ENCODE assay signal across 12 cellular contexts in the genomic region with DNA sequence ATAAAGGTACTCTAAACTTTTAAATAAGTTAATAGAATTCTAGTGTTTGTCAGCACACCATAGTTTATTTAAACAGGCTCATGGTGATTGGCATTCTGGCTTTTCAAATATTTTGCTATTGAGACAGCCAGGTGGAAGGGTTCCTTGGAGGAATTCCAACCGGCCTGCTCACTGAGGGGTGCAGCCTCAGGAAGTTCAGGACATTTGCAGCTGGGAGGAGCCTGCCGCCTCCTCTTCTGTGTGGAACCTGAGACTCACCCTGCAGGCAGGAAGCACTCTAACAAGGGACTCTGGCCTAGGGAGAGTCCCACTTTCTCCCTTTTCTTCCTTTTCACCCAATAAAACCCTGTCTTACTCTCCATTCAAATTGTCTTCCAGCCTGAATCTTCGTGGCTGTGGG.
DNase-seq lines count a peak whose midpoint lies in the region; TF ChIP-seq lines count a peak whose summit lies in the region.
"Had no signal": no experiment of that assay in that cellular context is flagged by ENCODE, and none has a peak within 500 bp of the region (broad histone marks: within the 10 kb centered on the region; RNA-seq: fewer than 3 reads in every experiment).

No MANE protein-coding gene starts in this region.

- in situ Hi-C loops in mammary epithelial cell (cut with MboI; ENCODE audit: low sequenced_read_pairs in 2 of 2) = no loop called here

- H3K36me3 ChIP-seq in mammary epithelial cell (ENCODE audit: insufficient read depth, low read length) = no peaks in the 10 kb centered on the region

- dilution Hi-C loops in mammary epithelial cell (cut with HindIII; ENCODE audit: low sequenced_read_pairs) = no loop called here

- 59% methylated on average over 3 of the region's 3 CpGs for WGBS in mammary epithelial cell (ENCODE audit: low coverage, missing lambda C conversion rate)

- POLR2A ChIA-PET in activated CD4-positive, alpha-beta T cell treated with anti-CD3 and anti-CD28 coated beads, Interleukin-2, amount 10 ng/mL, durations not matched to agents 7 days and 5 days (lab: Charles Lee) = no interaction called here

- TF ChIP-seq CTCF in mammary epithelial cell (conservative IDR thresholded peaks at IDR 0.05 in 1 of 2, IDR thresholded peaks at IDR 0.05 in 1 of 2; ENCODE audit: extremely low read depth in 1 of 2, insufficient read depth in 1 of 2, low read depth in 1 of 2, low read length in 2 of 2) = no peak

- no peaks in the 10 kb centered on the region for H3K9me3 Mint-ChIP-seq in activated CD4-positive, alpha-beta T cell treated with anti-CD3 and anti-CD28 coated beads, Interleukin-2, amount 10 ng/mL, durations not matched to agents 7 days and 5 days

- no peaks in the 10 kb centered on the region for H4K20me1 ChIP-seq in mammary epithelial cell (ENCODE audit: insufficient read depth, low read length)

- no peak overlapping the region for H3K27ac ChIP-seq in mammary epithelial cell (ENCODE audit: insufficient read depth, low read depth, low read length)
- H3K27ac ChIP-seq: VCaP had no signal

- peak; percentile 71 for DNase-seq in DMS53 (lab: John Stamatoyannopoulos, UW)
- peak; percentile 10 for DNase-seq in HT1080 (ENCODE audit: low read depth)
- DNase-seq in mammary epithelial cell = peak; percentile 25
- DNase-seq in kidney tubule cell (ENCODE audit: low spot score) = peak; percentile 94
- DNase-seq in cortex of kidney (lab: John Stamatoyannopoulos, UW) = no peak
- no peak for DNase-seq in activated CD4-positive, alpha-beta T cell treated with anti-CD3 and anti-CD28 coated beads, Interleukin-2, amount 10 ng/mL, durations not matched to agents 7 days and 5 days
- no peak for DNase-seq in middle frontal gyrus (ENCODE audit: extremely low spot score, low spot score)
- no peak for DNase-seq in amniotic stem cell (lab: John Stamatoyannopoulos, UW)
- DNase-seq: activated gamma-delta T cell treated with Interleukin-2 at 50 U/mL for 16 hours, midbrain, NCI-H2107 had no signal

- H3K27me3 Mint-ChIP-seq in activated CD4-positive, alpha-beta T cell treated with anti-CD3 and anti-CD28 coated beads, Interleukin-2, amount 10 ng/mL, durations not matched to agents 7 days and 5 days = no peaks in the 10 kb centered on the region

- no peaks in the 10 kb centered on the region for H3K27me3 ChIP-seq in mammary epithelial cell (ENCODE audit: insufficient read depth, low read length)

- H3K4me1 ChIP-seq in mammary epithelial cell (ENCODE audit: insufficient read depth, low read length) = no peaks in the 10 kb centered on the region

- H3K4me2 ChIP-seq in mammary epithelial cell (ENCODE audit: insufficient read depth, low read depth, low read length) = no peak overlapping the region

- no TSS peak for BruUV-seq in mammary epithelial cell (replicated peaks; lab: Mats Ljungman, UMichigan)

- no peak overlapping the region for H3K27ac Mint-ChIP-seq in activated CD4-positive, alpha-beta T cell treated with anti-CD3 and anti-CD28 coated beads, Interleukin-2, amount 10 ng/mL, durations not matched to agents 7 days and 5 days

- H3K36me3 Mint-ChIP-seq in activated CD4-positive, alpha-beta T cell treated with anti-CD3 and anti-CD28 coated beads, Interleukin-2, amount 10 ng/mL, durations not matched to agents 7 days and 5 days (ENCODE audit: low read depth) = no peaks in the 10 kb centered on the region

- H3K9ac ChIP-seq in mammary epithelial cell (ENCODE audit: insufficient read depth, low read length) = no peak overlapping the region

- no peak overlapping the region for H3K4me3 Mint-ChIP-seq in activated CD4-positive, alpha-beta T cell treated with anti-CD3 and anti-CD28 coated beads, Interleukin-2, amount 10 ng/mL, durations not matched to agents 7 days and 5 days

- H3K4me3 ChIP-seq in mammary epithelial cell (replicated peaks in 1 of 3; ENCODE audit: insufficient read depth in 1 of 3, low read depth in 2 of 3, low read length in 3 of 3) = no peak overlapping the region

- H3K9me3 ChIP-seq in mammary epithelial cell (replicated peaks; ENCODE audit: insufficient read depth, low read length) = no peaks in the 10 kb centered on the region

- CTCF ChIA-PET in mammary epithelial cell (lab: Charles Lee; ENCODE audit: low non-redundant PET) = no interaction called here
- CTCF ChIA-PET in activated CD4-positive, alpha-beta T cell treated with anti-CD3 and anti-CD28 coated beads, Interleukin-2, amount 10 ng/mL, durations not matched to agents 7 days and 5 days (lab: Charles Lee) = no interaction called here

- H3K79me2 ChIP-seq in mammary epithelial cell (ENCODE audit: insufficient read depth, low read length) = no peaks in the 10 kb centered on the region

- intact Hi-C loops in mammary epithelial cell (cut with micrococcal nuclease) = no loop called here

- no peaks in the 10 kb centered on the region for H3K4me1 Mint-ChIP-seq in activated CD4-positive, alpha-beta T cell treated with anti-CD3 and anti-CD28 coated beads, Interleukin-2, amount 10 ng/mL, durations not matched to agents 7 days and 5 days

- peak overlapping the region; percentile 29 for H2AFZ ChIP-seq in mammary epithelial cell (ENCODE audit: low read depth, low read length)

Comparison
In these comparisons a context has a peak if more than half of its experiments do, and no peak if none do; other contexts are left out.
1. DNase-seq: peak in DMS53 (single experiment), HT1080 (single experiment), mammary epithelial cell (single experiment) and kidney tubule cell (single experiment); none in cortex of kidney (single experiment), activated CD4-positive, alpha-beta T cell treated with anti-CD3 and anti-CD28 coated beads, Interleukin-2, amount 10 ng/mL, durations not matched to agents 7 days and 5 days (single experiment), middle frontal gyrus (single experiment) and amniotic stem cell (single experiment).